ENCODE assay signal across 8 cellular contexts in genomic region chr7:114889646-114890285, GRCh38. TPM values are rescaled to one million over a fixed set of nuclear protein-coding genes. Genes with fewer than 3 reads are reported as not detected.
DNase-seq lines count a peak whose midpoint lies in the region; ATAC-seq, FAIRE-seq and TF ChIP-seq lines count a peak whose summit lies in the region.

No MANE protein-coding gene starts in this region.

- no peak overlapping the region for H3K27ac ChIP-seq in CD4-positive, CD25-positive, alpha-beta regulatory T cell (ENCODE audit: insufficient read depth, low read length, poor library complexity, severe bottlenecking)
- no peak overlapping the region for H3K27ac ChIP-seq in H1 (ENCODE audit: low read depth, low read length)
- H3K27ac ChIP-seq in esophagus squamous epithelium = no peak overlapping the region

- no peak overlapping the region for H2BK12ac ChIP-seq in H1 (ENCODE audit: low read depth, low read length)

- H3K4me1 Mint-ChIP-seq in CD4-positive, CD25-positive, alpha-beta regulatory T cell = peaks cover 0 to 2% (median 0%) of the 10 kb centered on the region in 4 donors

- no peak overlapping the region for H2BK5ac ChIP-seq in H1 (ENCODE audit: low read depth, low read length)

- H4K8ac ChIP-seq in H1 (ENCODE audit: extremely low read depth, insufficient read depth, low read length) = no peak overlapping the region

- no peaks in the 10 kb centered on the region for H3K79me2 ChIP-seq in H1 (ENCODE audit: control insufficient read depth in 1 of 2, insufficient read depth in 2 of 2, low read length in 2 of 2)

- H3K27me3 ChIP-seq in CD4-positive, CD25-positive, alpha-beta regulatory T cell (ENCODE audit: control insufficient read depth, insufficient read depth, low read length) = no peaks in the 10 kb centered on the region
- no peaks in the 10 kb centered on the region for H3K27me3 ChIP-seq in H1 (replicated peaks in 1 of 4; ENCODE audit: control insufficient read depth in 3 of 4, extremely low read depth in 1 of 4, insufficient read depth in 3 of 4, low read length in 3 of 4)
- H3K27me3 ChIP-seq in esophagus squamous epithelium = no peaks in the 10 kb centered on the region

- peak in 1 of 3 donors; percentile 72 for DNase-seq in CD4-positive, CD25-positive, alpha-beta regulatory T cell
- DNase-seq in NCI-H69 (lab: John Stamatoyannopoulos, UW) = peak; percentile 30
- DNase-seq in H1 (ENCODE audit: low read depth in 1 of 2, low spot score in 2 of 2) = no peak
- peak; percentile 84 for DNase-seq in smooth muscle cell of the brain vasculature (ENCODE audit: low read depth, low spot score)
- DNase-seq in esophagus squamous epithelium (lab: John Stamatoyannopoulos, UW) = no peak
- DNase-seq in GM12891 (ENCODE audit: insufficient read length, low spot score) = no peak
- DNase-seq in activated gamma-delta T cell treated with Interleukin-2 at 50 U/mL for 16 hours = no peak

- no peak for TF ChIP-seq EP300 in H1 (IDR thresholded peaks at IDR 0.05; ENCODE audit: borderline replicate concordance in 1 of 2, low read depth in 2 of 2, low read length in 2 of 2)

- TF ChIP-seq CTCF in H1 (IDR thresholded peaks at IDR 0.05; ENCODE audit: control extremely low read depth in 1 of 3, insufficient read depth in 1 of 3, low read depth in 1 of 3, low read length in 3 of 3) = no peak
- TF ChIP-seq CTCF in esophagus squamous epithelium (IDR thresholded peaks at IDR 0.05) = no peak

- no peak overlapping the region for H2AK5ac ChIP-seq in H1 (ENCODE audit: low read depth, low read length)

- TF ChIP-seq RAD21 in H1 (IDR thresholded peaks at IDR 0.05 in 1 of 2, conservative IDR thresholded peaks at IDR 0.05 in 1 of 2; ENCODE audit: low read depth in 2 of 2, low read length in 2 of 2) = no peak

- no peaks in the 10 kb centered on the region for H3K4me1 ChIP-seq in CD4-positive, CD25-positive, alpha-beta regulatory T cell (ENCODE audit: control insufficient read depth, insufficient read depth, low read length, poor library complexity, severe bottlenecking)
- no peaks in the 10 kb centered on the region for H3K4me1 ChIP-seq in H1 (replicated peaks in 1 of 4; ENCODE audit: control insufficient read depth in 3 of 4, insufficient read depth in 4 of 4, low read length in 3 of 4)
- H3K4me1 ChIP-seq in esophagus squamous epithelium = peaks cover 0 to 3% (median 0%) of the 10 kb centered on the region in 3 donors

- peak; percentile 99 to 100 for ATAC-seq in CD4-positive, CD25-positive, alpha-beta regulatory T cell (ENCODE audit: low read depth in 2 of 2)
- ATAC-seq in GM21619 (IDR thresholded peaks at IDR 0.05; ENCODE audit: unreplicated experiment) = peak; percentile 83

- H3K56ac ChIP-seq in H1 (replicated peaks; ENCODE audit: insufficient read length, low read depth, low read length) = no peak overlapping the region

- H2BK20ac ChIP-seq in H1 (ENCODE audit: low read length) = no peak overlapping the region

- no peaks in the 10 kb centered on the region for H4K20me1 ChIP-seq in H1 (replicated peaks in 1 of 2; ENCODE audit: control insufficient read depth in 1 of 2, insufficient read depth in 2 of 2, low read length in 2 of 2)

- H2AFZ ChIP-seq in H1 (ENCODE audit: low read length) = no peak overlapping the region

- peak overlapping the region in 2 of 3 donors; percentile 2 to 3 for H3K27ac Mint-ChIP-seq in CD4-positive, CD25-positive, alpha-beta regulatory T cell

- H3K36me3 ChIP-seq in CD4-positive, CD25-positive, alpha-beta regulatory T cell (ENCODE audit: control insufficient read depth, insufficient read depth, low read length) = no peaks in the 10 kb centered on the region
- H3K36me3 ChIP-seq in H1 (ENCODE audit: control insufficient read depth in 2 of 4, insufficient read depth in 4 of 4, low read length in 3 of 4) (no peaks in the 10 kb centered on the region), esophagus squamous epithelium (no peaks in the 10 kb centered on the region)

- H3K9ac ChIP-seq in H1 (replicated peaks in 1 of 4; ENCODE audit: extremely low read depth in 1 of 4, low read depth in 3 of 4, low read length in 3 of 4) = no peak overlapping the region

- no peak overlapping the region for H3K23ac ChIP-seq in H1 (ENCODE audit: insufficient read length)

- H3K4me3 ChIP-seq in CD4-positive, CD25-positive, alpha-beta regulatory T cell (ENCODE audit: low read depth, low read length) = no peak overlapping the region
- H3K4me3 ChIP-seq in H1 (ENCODE audit: extremely low read depth in 1 of 4, insufficient read depth in 2 of 4, low read depth in 3 of 4, low read length in 4 of 4) (no peak overlapping the region), esophagus squamous epithelium (no peak overlapping the region)

- no peaks in the 10 kb centered on the region for H3K36me3 Mint-ChIP-seq in CD4-positive, CD25-positive, alpha-beta regulatory T cell

- no peaks in the 10 kb centered on the region for H3K27me3 Mint-ChIP-seq in CD4-positive, CD25-positive, alpha-beta regulatory T cell

- intact Hi-C loops in esophagus squamous epithelium (cut with DNase I) = no loop called here

- no peak overlapping the region for H2BK15ac ChIP-seq in H1 (ENCODE audit: low read length)

- H4K5ac ChIP-seq in H1 (ENCODE audit: insufficient read length, low read depth, low read length) = no peak overlapping the region

- H3K9me3 Mint-ChIP-seq in CD4-positive, CD25-positive, alpha-beta regulatory T cell = peaks cover 0 to 4% (median 0%) of the 10 kb centered on the region in 7 donors

- no peak overlapping the region for H2BK120ac ChIP-seq in H1 (replicated peaks; ENCODE audit: low read depth, low read length)

- no peak overlapping the region for H3K4me2 ChIP-seq in H1 (ENCODE audit: insufficient read depth in 1 of 2, low read depth in 2 of 2, low read length in 2 of 2)

- H3K23me2 ChIP-seq in H1 (ENCODE audit: low read depth, low read length) = no peaks in the 10 kb centered on the region

- H3K4ac ChIP-seq in H1 (replicated peaks; ENCODE audit: insufficient read length, low read depth, low read length) = no peak overlapping the region

- no peak overlapping the region for H4K91ac ChIP-seq in H1 (replicated peaks; ENCODE audit: insufficient read length, low read length)

- no peaks in the 10 kb centered on the region for H3K79me1 ChIP-seq in H1 (ENCODE audit: low read depth, low read length)

- no peak overlapping the region for H3K14ac ChIP-seq in H1 (ENCODE audit: insufficient read length)

- H3K18ac ChIP-seq in H1 (ENCODE audit: extremely low read depth, low read length) = no peak overlapping the region

- 87% methylated on average over 3 of the region's 3 CpGs; no CpG with 5 or more reads in 1 of the 2 experiments for WGBS in H1 (ENCODE audit: extremely low coverage in 1 of 2, insufficient coverage in 1 of 2, insufficient read length in 1 of 2, insufficient replicate concordance in 2 of 2, low coverage in 1 of 2, low lambda C conversion rate in 2 of 2, missing lambda C conversion rate in 1 of 2), 2 experiments
- WGBS in esophagus squamous epithelium, 2 donors = 47 to 56% methylated on average over 3 of the region's 3 CpGs

- TF ChIP-seq POLR2A in H1 (IDR thresholded peaks at IDR 0.05; ENCODE audit: control extremely low read depth in 1 of 2, low read depth in 2 of 2, low read length in 2 of 2) (no peak), esophagus squamous epithelium (IDR thresholded peaks at IDR 0.05) (no peak), GM12891 (IDR thresholded peaks at IDR 0.05; ENCODE audit: low read depth, low read length) (no peak)

- CTCF ChIA-PET in H1 (lab: Charles Lee; ENCODE audit: partially characterized antibody) = interaction anchor here (0.6 to 0.7 kb wide), 2 partner anchors 24 to 578 kb away, joined by 3 read pairs; no protein-coding TSS in a partner anchor

- no peak overlapping the region for H3K4me3 Mint-ChIP-seq in CD4-positive, CD25-positive, alpha-beta regulatory T cell

- POLR2A ChIA-PET in H1 (lab: Charles Lee; ENCODE audit: partially characterized antibody) = no interaction called here

- no peaks in the 10 kb centered on the region for H3K9me3 ChIP-seq in CD4-positive, CD25-positive, alpha-beta regulatory T cell (ENCODE audit: control insufficient read depth in 2 of 2, low read length in 2 of 2)
- H3K9me3 ChIP-seq in H1 (ENCODE audit: insufficient read depth in 2 of 2, low read depth in 1 of 2, low read length in 1 of 2) = no peaks in the 10 kb centered on the region
- no peaks in the 10 kb centered on the region for H3K9me3 ChIP-seq in esophagus squamous epithelium

- FAIRE-seq in H1 (lab: Jason Lieb, UNC) (no peak), GM12891 (lab: Jason Lieb, UNC) (no peak)

TF ChIP-seq in H1, 55 proteins besides CTCF, POLR2A, EP300 and RAD21:
- TF ChIP-seq ATF3 (IDR thresholded peaks at IDR 0.05; ENCODE audit: insufficient read depth, low read depth, low read length) (no peak), JUND (IDR thresholded peaks at IDR 0.05; ENCODE audit: low read length) (peak; percentile 77)

TF ChIP-seq in GM12891, 5 proteins besides CTCF, POLR2A, EP300 and RAD21:
- no peak for TF ChIP-seq PAX5 (IDR thresholded peaks at IDR 0.05; ENCODE audit: insufficient read depth, low read length, severe bottlenecking)
- no peak for TF ChIP-seq TAF1 (IDR thresholded peaks at IDR 0.05; ENCODE audit: low read depth, low read length)
- TF ChIP-seq POLR2AphosphoS5 (IDR thresholded peaks at IDR 0.05; ENCODE audit: low read depth, low read length) = no peak
- no peak for TF ChIP-seq POU2F2 (IDR thresholded peaks at IDR 0.05; ENCODE audit: low read depth, low read length)
- TF ChIP-seq SPI1 (IDR thresholded peaks at IDR 0.05; ENCODE audit: low read depth, low read length) = no peak

RNA-seq across cellular contexts. Expression of gene MDFIC, which starts 32.1 kb away (rescaled TPM):
- total RNA-seq in CD4-positive, CD25-positive, alpha-beta regulatory T cell = 65.1 TPM
- polyA plus RNA-seq in CD4-positive, CD25-positive, alpha-beta regulatory T cell = 10 to 100 TPM; 68.5 to 99.9 (median 89.9) TPM
- 11.4 TPM in 2 replicates for total RNA-seq in H1 (2021; fragmentation: NEBNext Ultra II Directional; extraction: Animal tissue kit (Norgen Biotek cat#: 25700))
- 1.6 and 2.3 TPM in 2 replicates for polyA plus RNA-seq in H1 (2011; rRNA removed)
- 2.7 TPM for polyA plus RNA-seq in H1 (2011; cell fraction: cytosol; rRNA removed)
- 5.2 TPM for polyA plus RNA-seq in H1 (2011; cell fraction: nucleus; rRNA removed)
- polyA plus RNA-seq in H1 (2012, experiment 1 of 2) = 5.1 to 10.5 TPM (median 7.4 TPM) in 4 replicates
- 0.85 TPM for polyA plus RNA-seq in H1 (2012, experiment 2 of 2)
- polyA plus RNA-seq in H1 (2013, experiment 1 of 2) = 10.9 TPM
- 10.7 TPM for polyA plus RNA-seq in H1 (2013, experiment 2 of 2)
- polyA minus RNA-seq in H1 (2011; rRNA and poly(A)+ RNA removed) = 4.7 and 9.3 TPM in 2 replicates
- 10.3 TPM for polyA minus RNA-seq in H1 (2011; cell fraction: cytosol; rRNA and poly(A)+ RNA removed)
- 10.4 TPM for polyA minus RNA-seq in H1 (2011; cell fraction: nucleus; rRNA and poly(A)+ RNA removed)
- 10 to 100 TPM; 16.0 to 29.2 (median 21.3) TPM for total RNA-seq in esophagus squamous epithelium
- 46.9 TPM for polyA plus RNA-seq in GM12891 (2012; ENCODE audit: low read depth, missing spikeins)

Comparison
In these comparisons a context has a peak if more than half of its experiments do, and no peak if none do; other contexts are left out.
1. DNase-seq: peak in NCI-H69 (single experiment) and smooth muscle cell of the brain vasculature (single experiment); none in H1 (0 of 2), esophagus squamous epithelium (single experiment), GM12891 (single experiment) and activated gamma-delta T cell treated with Interleukin-2 at 50 U/mL for 16 hours (single experiment).